Comparison of ENCODE assay signal across 27 cellular contexts in genomic region chr5:156707750-156708149, GRCh38.
"Had no signal": no experiment of that assay in that cellular context is flagged by ENCODE, and none has a peak within 500 bp of the region (broad histone marks: within the 10 kb centered on the region; RNA-seq: fewer than 3 reads in every experiment).

No MANE protein-coding gene starts in this region.

- H3K79me2 ChIP-seq: hepatocyte had no signal

- FAIRE-seq: endometrium, kidney had no signal

- H3K27me3 ChIP-seq: colonic mucosa, esophagus squamous epithelium, gastroesophageal sphincter, heart left ventricle, hepatocyte had no signal

- H3K4me2 ChIP-seq: hepatocyte had no signal

- H3K4me1 ChIP-seq: colonic mucosa, esophagus squamous epithelium, gastroesophageal sphincter, lower lobe of right lung had no signal

- DNase-seq: cerebellar nuclear complex; colonic mucosa; cortex of kidney; effector CD8-positive, alpha-beta T cell; effector memory CD8-positive, alpha-beta T cell; endodermal cell; erythroblast; esophagus squamous epithelium; foreskin fibroblast; foreskin melanocyte; heart left ventricle; hypothalamus; immature natural killer cell; islet precursor cell; kidney; kidney glomerular epithelial cell; left colon; left ventricle myocardium inferior; lower lobe of right lung; mesenchymal stem cell; mucosa of descending colon had no signal

- H3K36me3 ChIP-seq: colonic mucosa, esophagus squamous epithelium, gastroesophageal sphincter, heart left ventricle, left ventricle myocardium inferior, lower lobe of right lung had no signal

- ATAC-seq: effector memory CD8-positive, alpha-beta T cell; esophagus mucosa; gastroesophageal sphincter; left colon; left lobe of liver; lower lobe of right lung; mucosa of descending colon had no signal

- H2AFZ ChIP-seq: hepatocyte had no signal

- H3K4me3 ChIP-seq: colonic mucosa, esophagus squamous epithelium, gastroesophageal sphincter, heart left ventricle, hepatocyte, left ventricle myocardium inferior, lower lobe of right lung, mucosa of descending colon had no signal

- H3K9me3 ChIP-seq: colonic mucosa, esophagus squamous epithelium, gastroesophageal sphincter, heart left ventricle, left ventricle myocardium inferior, lower lobe of right lung, mucosa of descending colon had no signal

- H3K27ac ChIP-seq: colonic mucosa, epithelial cell of prostate, esophagus squamous epithelium, gastroesophageal sphincter, hepatocyte, left ventricle myocardium inferior, lower lobe of right lung had no signal
